22 cellular contexts compared by ENCODE assay signal in the genomic region with DNA sequence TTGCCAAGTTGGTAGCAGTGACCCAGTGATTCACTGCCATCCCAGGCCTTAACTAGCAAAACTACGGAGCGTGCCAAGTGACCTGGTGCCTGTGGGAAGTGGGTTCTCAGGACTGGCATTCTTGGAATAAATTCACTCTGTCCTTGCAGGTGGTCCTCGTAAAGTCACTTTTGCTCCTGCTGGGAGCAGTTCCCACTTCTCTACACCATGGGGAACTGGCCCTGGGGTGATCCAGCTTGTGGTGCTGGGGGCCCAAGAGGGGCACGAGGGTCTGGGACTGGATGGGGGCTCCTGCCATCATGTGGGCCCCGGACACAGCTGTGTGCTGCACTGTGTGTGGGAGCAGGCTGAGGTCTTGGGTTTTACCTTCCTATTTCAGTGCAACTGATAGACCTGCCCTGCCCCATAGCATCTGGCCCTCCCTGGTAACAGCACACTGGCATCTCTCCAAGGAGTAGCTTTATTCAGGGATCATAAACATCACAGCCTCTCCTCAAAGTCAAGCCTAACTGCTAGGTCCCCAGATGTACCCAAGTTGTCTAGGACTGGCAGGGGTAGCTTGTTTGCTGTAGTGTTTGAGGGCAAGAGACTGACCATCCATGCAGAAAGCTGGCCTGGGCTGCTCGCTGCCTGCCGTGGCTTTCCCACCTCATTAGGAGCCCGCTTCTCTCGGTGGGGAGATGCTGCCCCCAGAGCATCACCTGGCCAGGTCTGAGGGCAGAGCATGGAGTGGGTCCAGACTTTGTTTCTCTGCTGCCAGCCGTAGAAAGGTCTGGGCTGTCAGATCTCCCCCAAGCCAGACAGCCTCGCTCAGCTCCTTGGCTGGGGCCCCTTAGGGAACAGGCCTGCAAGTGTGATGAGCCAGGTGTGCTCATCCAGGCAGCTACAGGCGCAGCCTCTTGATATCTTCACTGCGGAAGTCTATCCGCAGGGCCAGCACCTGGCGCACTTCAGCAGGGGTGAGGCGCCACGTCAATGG. TPM values are rescaled to one million over a fixed set of nuclear protein-coding genes. Genes with fewer than 3 reads are reported as not detected.
DNase-seq lines count a peak whose midpoint lies in the region; ATAC-seq and TF ChIP-seq lines count a peak whose summit lies in the region.
"Had no signal": no experiment of that assay in that cellular context is flagged by ENCODE, and none has a peak within 500 bp of the region (broad histone marks: within the 10 kb centered on the region; RNA-seq: fewer than 3 reads in every experiment).

No MANE protein-coding gene starts in this region.

- DNase-seq in left ventricle myocardium superior (no peak), cardiac septum (ENCODE audit: low spot score) (no peak), NCI-H1694 treated with DMSO at 0.1 percent for 48 hours (lab: John Stamatoyannopoulos, UW) (peak; percentile 79), astrocyte of the hippocampus (ENCODE audit: low read depth, low spot score) (peak; percentile 23), cerebellar nuclear complex (lab: John Stamatoyannopoulos, UW) (no peak), GM10266 (ENCODE audit: extremely low spot score) (no peak), HPDE6-E6E7 (ENCODE audit: extremely low spot score) (no peak)
- no peak for DNase-seq in stimulated activated effector memory CD8-positive, alpha-beta T cell treated with anti-CD3 and anti-CD28 coated beads, Interleukin-12 subunit alpha, Interleukin-12 subunit beta, amount 100 ng/mL, for 72 hours (ENCODE audit: low spot score in 2 of 2)
- DNase-seq: activated CD4-positive, alpha-beta memory T cell treated with anti-CD3 and anti-CD28 coated beads for 36 hours; activated naive CD4-positive, alpha-beta T cell treated with anti-CD3 and anti-CD28 coated beads, Interleukin-2, amount 50 U/mL, for 16 hours; effector memory CD4-positive, alpha-beta T cell; gastrocnemius medialis; GOT3; kidney glomerular epithelial cell; NCI-H1105 treated with DMSO at 0.1 percent for 48 hours; NCI-H2107; NCI-H748 treated with DMSO at 0.1 percent for 48 hours; Peyer's patch; stomach; transverse colon had no signal

- no peak for TF ChIP-seq CTCF in GM10266 (IDR thresholded peaks at IDR 0.05; ENCODE audit: control insufficient read depth, insufficient read depth, low read depth, missing control alignments)

- H3K4me1 Mint-ChIP-seq in stimulated activated effector memory CD8-positive, alpha-beta T cell treated with anti-CD3 and anti-CD28 coated beads, Interleukin-12 subunit alpha, Interleukin-12 subunit beta, amount 100 ng/mL, for 72 hours, result peaks cover 30% of the 10 kb centered on the region

- no peaks in the 10 kb centered on the region for H3K9me3 Mint-ChIP-seq in stimulated activated effector memory CD8-positive, alpha-beta T cell treated with anti-CD3 and anti-CD28 coated beads, Interleukin-12 subunit alpha, Interleukin-12 subunit beta, amount 100 ng/mL, for 72 hours
- H3K9me3 Mint-ChIP-seq: activated CD4-positive, alpha-beta memory T cell treated with anti-CD3 and anti-CD28 coated beads for 36 hours; natural killer cell treated with Interleukin-12 subunit alpha and Interleukin-12 subunit beta and Interleukin-15 and Interleukin-18, amount 100 ng/mL, for 72 hours; WTC11 had no signal

- ATAC-seq in left ventricle myocardium superior, result peak; percentile 14
- no peak for ATAC-seq in stimulated activated effector memory CD8-positive, alpha-beta T cell treated with anti-CD3 and anti-CD28 coated beads, Interleukin-12 subunit alpha, Interleukin-12 subunit beta, amount 100 ng/mL, for 72 hours
- ATAC-seq: gastrocnemius medialis; natural killer cell treated with Interleukin-12 subunit alpha and Interleukin-12 subunit beta and Interleukin-15 and Interleukin-18, amount 100 ng/mL, for 72 hours; WTC11 had no signal

- intact Hi-C loops in left ventricle myocardium superior (cut with micrococcal nuclease), result no loop called here
- intact Hi-C loops in cardiac septum (cut with DNase I), result no loop called here

- no peak overlapping the region for H3K4me3 Mint-ChIP-seq in stimulated activated effector memory CD8-positive, alpha-beta T cell treated with anti-CD3 and anti-CD28 coated beads, Interleukin-12 subunit alpha, Interleukin-12 subunit beta, amount 100 ng/mL, for 72 hours
- H3K4me3 Mint-ChIP-seq: activated CD4-positive, alpha-beta memory T cell treated with anti-CD3 and anti-CD28 coated beads for 36 hours; natural killer cell treated with Interleukin-12 subunit alpha and Interleukin-12 subunit beta and Interleukin-15 and Interleukin-18, amount 100 ng/mL, for 72 hours; WTC11 had no signal

- peaks cover 27% of the 10 kb centered on the region for H3K36me3 Mint-ChIP-seq in stimulated activated effector memory CD8-positive, alpha-beta T cell treated with anti-CD3 and anti-CD28 coated beads, Interleukin-12 subunit alpha, Interleukin-12 subunit beta, amount 100 ng/mL, for 72 hours
- H3K36me3 Mint-ChIP-seq: natural killer cell treated with Interleukin-12 subunit alpha and Interleukin-12 subunit beta and Interleukin-15 and Interleukin-18, amount 100 ng/mL, for 72 hours had no signal

- peak overlapping the region; percentile 52 for H3K27ac Mint-ChIP-seq in stimulated activated effector memory CD8-positive, alpha-beta T cell treated with anti-CD3 and anti-CD28 coated beads, Interleukin-12 subunit alpha, Interleukin-12 subunit beta, amount 100 ng/mL, for 72 hours
- H3K27ac Mint-ChIP-seq: activated CD4-positive, alpha-beta memory T cell treated with anti-CD3 and anti-CD28 coated beads for 36 hours; natural killer cell treated with Interleukin-12 subunit alpha and Interleukin-12 subunit beta and Interleukin-15 and Interleukin-18, amount 100 ng/mL, for 72 hours; WTC11 had no signal

RNA-seq across cellular contexts. Expression of gene FCSK, which starts 26.0 kb away (rescaled TPM):
- total RNA-seq in left ventricle myocardium superior (8.2 TPM), cardiac septum (9.4 TPM)

RNA-seq across cellular contexts. Expression of gene ST3GAL2, which starts 41.5 kb away (rescaled TPM):
- total RNA-seq in left ventricle myocardium superior (19.0 TPM), cardiac septum (24.2 TPM)

RNA-seq across cellular contexts. Expression of gene COG4, which starts 42.9 kb away (rescaled TPM):
- total RNA-seq in left ventricle myocardium superior, result 48.7 TPM
- 36.3 TPM for total RNA-seq in cardiac septum

RNA-seq across cellular contexts. Expression of gene SF3B3, which starts 43.2 kb away (rescaled TPM):
- total RNA-seq in left ventricle myocardium superior (146 TPM), cardiac septum (159 TPM)

Comparison
In these comparisons a context has a peak if more than half of its experiments do, and no peak if none do; other contexts are left out.
1. DNase-seq: peak in NCI-H1694 treated with DMSO at 0.1 percent for 48 hours (single experiment) and astrocyte of the hippocampus (single experiment); none in left ventricle myocardium superior (single experiment), cardiac septum (single experiment), stimulated activated effector memory CD8-positive, alpha-beta T cell treated with anti-CD3 and anti-CD28 coated beads, Interleukin-12 subunit alpha, Interleukin-12 subunit beta, amount 100 ng/mL, for 72 hours (0 of 2), cerebellar nuclear complex (0 of 2), GM10266 (single experiment) and HPDE6-E6E7 (single experiment).